In genomic region chr19:47247308-47247990, GRCh38 we compare ENCODE assay signal across 8 cellular contexts. TPM values are rescaled to one million over a fixed set of nuclear protein-coding genes. Genes with fewer than 3 reads are reported as not detected.
DNase-seq lines count a peak whose midpoint lies in the region; ATAC-seq lines count a peak whose summit lies in the region.

No MANE protein-coding gene starts in this region.

- ATAC-seq in left cardiac atrium (no peak), sciatic nerve (peak; percentile 34), GM19351 (IDR thresholded peaks at IDR 0.05; ENCODE audit: unreplicated experiment) (no peak), GM21367 (IDR thresholded peaks at IDR 0.05; ENCODE audit: unreplicated experiment) (no peak)

- in situ Hi-C loops in Caki2 (cut with HindIII; ENCODE audit: low pct_unique_long_range_greater_than_20kb, low sequenced_read_pairs): no loop called here

- intact Hi-C loops in left cardiac atrium (cut with DNase I) (no loop called here), sciatic nerve (cut with DNase I) (loop anchor here (5.0 kb wide), 1 partner anchor 90 kb away; no protein-coding TSS in a partner anchor)

- peak; percentile 48 for DNase-seq in Caki2 (ENCODE audit: low read depth)
- peak; percentile 32 for DNase-seq in KG1 (lab: John Stamatoyannopoulos, UW)
- DNase-seq in T follicular helper cell (ENCODE audit: low read depth): peak; percentile 68
- DNase-seq in activated naive CD8-positive, alpha-beta T cell treated with anti-CD3 and anti-CD28 coated beads, Interleukin-2, amount 50 U/mL, for 16 hours (ENCODE audit: low read depth, low spot score): peak; percentile 54
- peak; percentile 83 for DNase-seq in left cardiac atrium
- DNase-seq in sciatic nerve (ENCODE audit: low spot score): peak; percentile 88

RNA-seq across cellular contexts. Expression of gene CCDC9, which starts 8.9 kb away (rescaled TPM):
- 26.4 and 28.8 TPM in 2 replicates for total RNA-seq in Caki2 (2014; rRNA removed; shearing (Covaris generic); ENCODE audit: low replicate concordance)
- total RNA-seq in left cardiac atrium (10 to 100 TPM; 21.4 to 28.7 TPM), sciatic nerve (42.4 TPM)

RNA-seq across cellular contexts. Expression of gene BBC3, which starts 16.4 kb away (rescaled TPM):
- total RNA-seq in Caki2 (2014; rRNA removed; shearing (Covaris generic); ENCODE audit: low replicate concordance): 40.8 and 41.7 TPM in 2 replicates
- total RNA-seq in left cardiac atrium (1 to 10 TPM; 2.9 to 4.1 TPM), sciatic nerve (5.4 TPM)

RNA-seq across cellular contexts. Expression of gene INAFM1, which starts 27.2 kb away (rescaled TPM):
- 2.4 and 5.0 TPM in 2 replicates for total RNA-seq in Caki2 (2014; rRNA removed; shearing (Covaris generic); ENCODE audit: low replicate concordance)
- total RNA-seq in left cardiac atrium (10 to 100 TPM; 16.1 to 17.1 TPM), sciatic nerve (28.2 TPM)

Comparison
In these comparisons a context has a peak if more than half of its experiments do, and no peak if none do; other contexts are left out.
1. DNase-seq: peak in every context shown above with its lines; median percentile 88 in sciatic nerve; 83 in left cardiac atrium; 68 in T follicular helper cell; 54 in activated naive CD8-positive, alpha-beta T cell treated with anti-CD3 and anti-CD28 coated beads, Interleukin-2, amount 50 U/mL, for 16 hours; 48 in Caki2; 32 in KG1.